Comparison of ENCODE assay signal across 35 cellular contexts in genomic region chr6:31227143-31227542, GRCh38. TPM values are rescaled to one million over a fixed set of nuclear protein-coding genes. Genes with fewer than 3 reads are reported as not detected.
"Had no signal": no experiment of that assay in that cellular context is flagged by ENCODE, and none has a peak within 500 bp of the region (broad histone marks: within the 10 kb centered on the region; RNA-seq: fewer than 3 reads in every experiment).

No MANE protein-coding gene starts in this region.

- DNase-seq: activated B cell treated with CpG ODN at 0.5 μM for 24 hours; activated CD4-positive, alpha-beta memory T cell treated with anti-CD3 and anti-CD28 coated beads, Interleukin-2, amount 10 ng/mL, durations not matched to agents 7 days and 5 days; activated CD4-positive, alpha-beta T cell treated with anti-CD3 and anti-CD28 coated beads for 4 hours; activated CD4-positive, CD25-positive, alpha-beta regulatory T cell treated with anti-CD3 and anti-CD28 coated beads, Interleukin-2, amount 50 U/mL, for 72 hours; activated CD8-positive, alpha-beta memory T cell treated with anti-CD3 and anti-CD28 coated beads for 24 hours; activated CD8-positive, alpha-beta memory T cell treated with anti-CD3 and anti-CD28 coated beads, Interleukin-2, amount 10 ng/mL, durations not matched to agents 7 days and 5 days; activated CD8-positive, alpha-beta memory T cell treated with anti-CD3 and anti-CD28 coated beads, Interleukin-2, amount 50 U/mL, for 48 hours; activated effector memory CD4-positive, alpha-beta T cell treated with Interleukin-2 at 50 U/mL for 16 hours; activated naive CD4-positive, alpha-beta T cell treated with anti-CD3 and anti-CD28 coated beads, Interleukin-2, amount 10 ng/mL, durations not matched to agents 7 days and 5 days; activated naive CD8-positive, alpha-beta T cell treated with anti-CD3 and anti-CD28 coated beads, Interleukin-2, amount 50 U/mL, for 24 hours; activated T-cell treated with anti-CD3 and anti-CD28 coated beads, Interleukin-2, amount 50 U/mL, for 48 hours; anterior cingulate cortex; Kasumi-1; KG1; MG63; NCI-H1048; NCI-H1105 treated with DMSO at 0.1 percent for 48 hours; NCI-H1436; NCI-H1694; NCI-H1930; NCI-H2081 treated with DMSO at 0.1 percent for 48 hours; NCI-H226; NCI-H446 treated with DMSO at 0.1 percent for 48 hours; NCI-H524; NK-92 treated with Interleukin-12 subunit alpha and Interleukin-12 subunit beta, amount 100 ng/mL, for 24 hours; PC-9; Right ventricle myocardium superior; SW 1271; T-helper 1 cell; T-helper 2 cell; T-helper 9 cell had no signal

- H3K4me2 ChIP-seq: PC-9 had no signal

- H3K4me1 Mint-ChIP-seq: activated CD4-positive, alpha-beta memory T cell treated with anti-CD3 and anti-CD28 coated beads, Interleukin-2, amount 10 ng/mL, durations not matched to agents 7 days and 5 days; activated CD8-positive, alpha-beta memory T cell treated with anti-CD3 and anti-CD28 coated beads, Interleukin-2, amount 10 ng/mL, durations not matched to agents 7 days and 5 days; activated naive CD4-positive, alpha-beta T cell treated with anti-CD3 and anti-CD28 coated beads, Interleukin-2, amount 10 ng/mL, durations not matched to agents 7 days and 5 days; brain had no signal

- H2AFZ ChIP-seq: PC-9 had no signal

- H3K36me3 Mint-ChIP-seq: activated CD8-positive, alpha-beta memory T cell treated with anti-CD3 and anti-CD28 coated beads, Interleukin-2, amount 10 ng/mL, durations not matched to agents 7 days and 5 days; activated naive CD4-positive, alpha-beta T cell treated with anti-CD3 and anti-CD28 coated beads, Interleukin-2, amount 10 ng/mL, durations not matched to agents 7 days and 5 days; brain had no signal

- H3K27ac Mint-ChIP-seq: activated B cell treated with CpG ODN at 0.5 μM for 24 hours; activated CD4-positive, alpha-beta memory T cell treated with anti-CD3 and anti-CD28 coated beads, Interleukin-2, amount 10 ng/mL, durations not matched to agents 7 days and 5 days; activated CD8-positive, alpha-beta memory T cell treated with anti-CD3 and anti-CD28 coated beads, Interleukin-2, amount 10 ng/mL, durations not matched to agents 7 days and 5 days; activated naive CD4-positive, alpha-beta T cell treated with anti-CD3 and anti-CD28 coated beads, Interleukin-2, amount 10 ng/mL, durations not matched to agents 7 days and 5 days; activated naive CD8-positive, alpha-beta T cell; activated naive CD8-positive, alpha-beta T cell treated with anti-CD3 and anti-CD28 coated beads, Interleukin-2, amount 50 U/mL, for 24 hours; brain had no signal

- H3K4me3 Mint-ChIP-seq: activated B cell treated with CpG ODN at 0.5 μM for 24 hours; activated CD4-positive, alpha-beta memory T cell treated with anti-CD3 and anti-CD28 coated beads, Interleukin-2, amount 10 ng/mL, durations not matched to agents 7 days and 5 days; activated CD8-positive, alpha-beta memory T cell treated with anti-CD3 and anti-CD28 coated beads, Interleukin-2, amount 10 ng/mL, durations not matched to agents 7 days and 5 days; activated naive CD4-positive, alpha-beta T cell treated with anti-CD3 and anti-CD28 coated beads, Interleukin-2, amount 10 ng/mL, durations not matched to agents 7 days and 5 days; activated naive CD8-positive, alpha-beta T cell; activated naive CD8-positive, alpha-beta T cell treated with anti-CD3 and anti-CD28 coated beads, Interleukin-2, amount 50 U/mL, for 24 hours; brain; central memory CD8-positive, alpha-beta T cell had no signal

- H3K4me3 ChIP-seq: MG63, PC-9 had no signal

- H3K36me3 ChIP-seq: MG63 had no signal

- H3K9me3 ChIP-seq: MG63 had no signal

- H3K27me3 Mint-ChIP-seq: activated B cell treated with CpG ODN at 0.5 μM for 24 hours; activated naive CD8-positive, alpha-beta T cell; activated naive CD8-positive, alpha-beta T cell treated with anti-CD3 and anti-CD28 coated beads, Interleukin-2, amount 50 U/mL, for 24 hours had no signal

- H3K27me3 ChIP-seq: MG63 had no signal

- ATAC-seq: activated CD8-positive, alpha-beta memory T cell treated with anti-CD3 and anti-CD28 coated beads, Interleukin-2, amount 10 ng/mL, durations not matched to agents 7 days and 5 days; activated naive CD8-positive, alpha-beta T cell treated with anti-CD3 and anti-CD28 coated beads, Interleukin-2, amount 50 U/mL, for 24 hours had no signal

- H3K27ac ChIP-seq: PC-9, VCaP had no signal

- H3K9me3 Mint-ChIP-seq: activated B cell treated with CpG ODN at 0.5 μM for 24 hours; activated CD4-positive, alpha-beta memory T cell treated with anti-CD3 and anti-CD28 coated beads, Interleukin-2, amount 10 ng/mL, durations not matched to agents 7 days and 5 days; activated naive CD4-positive, alpha-beta T cell treated with anti-CD3 and anti-CD28 coated beads, Interleukin-2, amount 10 ng/mL, durations not matched to agents 7 days and 5 days; activated naive CD8-positive, alpha-beta T cell treated with anti-CD3 and anti-CD28 coated beads, Interleukin-2, amount 50 U/mL, for 24 hours; brain; central memory CD8-positive, alpha-beta T cell had no signal

RNA-seq across cellular contexts. Expression of gene POU5F1, which starts 56.7 kb away (rescaled TPM):
- total RNA-seq: activated CD4-positive, alpha-beta memory T cell treated with anti-CD3 and anti-CD28 coated beads, Interleukin-2, amount 10 ng/mL, durations not matched to agents 7 days and 5 days; activated CD8-positive, alpha-beta memory T cell treated with anti-CD3 and anti-CD28 coated beads, Interleukin-2, amount 10 ng/mL, durations not matched to agents 7 days and 5 days had no signal
